In genomic region chr10:17375936-17376584, GRCh38 we compare ENCODE assay signal across 2 cellular contexts.
TF ChIP-seq lines count a peak whose summit lies in the region.

No MANE protein-coding gene starts in this region.

TF ChIP-seq in SK-N-SH, 30 proteins besides CTCF, POLR2A, EP300 and RAD21 (continued from another document):
- no peak for TF ChIP-seq POLR2AphosphoS5 (IDR thresholded peaks at IDR 0.05; ENCODE audit: low read depth, low read length)

TF ChIP-seq in SK-N-SH treated with all-trans-retinoic acid at 6 μM for 48 hours, 23 proteins besides CTCF, POLR2A, EP300 and RAD21 (continued from another document):
- TF ChIP-seq TSHZ2 (CRISPR knock-in tag; IDR thresholded peaks at IDR 0.05) (no peak), CSRNP3 (CRISPR knock-in tag; IDR thresholded peaks at IDR 0.05) (no peak), SNAI2 (CRISPR knock-in tag; IDR thresholded peaks at IDR 0.05) (no peak), ZFP30 (CRISPR knock-in tag; IDR thresholded peaks at IDR 0.05) (no peak), BACH2 (CRISPR knock-in tag; IDR thresholded peaks at IDR 0.05; ENCODE audit: borderline replicate concordance) (no peak), GLIS3 (CRISPR knock-in tag; IDR thresholded peaks at IDR 0.05) (no peak), POU6F1 (CRISPR knock-in tag; IDR thresholded peaks at IDR 0.05; ENCODE audit: borderline replicate concordance, low read depth) (no peak)
TF ChIP-seq in SK-N-SH treated with all-trans-retinoic acid at 6 μM for 48 hours: peak in this region for 0.
